Comparison of ENCODE assay signal across 22 cellular contexts in genomic region chr9:131469951-131470350, GRCh38. TPM values are rescaled to one million over a fixed set of nuclear protein-coding genes. Genes with fewer than 3 reads are reported as not detected.
A peak's percentile ranks its signal among the peaks of the same experiment; 100 is the strongest.
DNase-seq lines count a peak whose midpoint lies in the region; ATAC-seq and TF ChIP-seq lines count a peak whose summit lies in the region.
"Had no signal": no experiment of that assay in that cellular context is flagged by ENCODE, and none has a peak within 500 bp of the region (broad histone marks: within the 10 kb centered on the region; RNA-seq: fewer than 3 reads in every experiment).

No MANE protein-coding gene starts in this region.

- H3K4me3 Mint-ChIP-seq in activated naive CD8-positive, alpha-beta T cell treated with anti-CD3 and anti-CD28 coated beads, Interleukin-2, amount 10 ng/mL, durations not matched to agents 7 days and 5 days, result no peak overlapping the region
- no peak overlapping the region for H3K4me3 Mint-ChIP-seq in activated naive CD8-positive, alpha-beta T cell treated with anti-CD3 and anti-CD28 coated beads for 36 hours
- H3K4me3 Mint-ChIP-seq in T-helper 17 cell, result peak overlapping the region; percentile 70
- H3K4me3 Mint-ChIP-seq in glutamatergic neuron (ENCODE audit: unreplicated experiment), result peak overlapping the region; percentile 26
- no peak overlapping the region for H3K4me3 Mint-ChIP-seq in stimulated activated naive B cell treated with anti-CD40 and anti-IgM and Interleukin-4, amounts not matched to agents 10 μg/mL and 1 μg/mL and 100 μg/mL, for 72 hours
- no peak overlapping the region for H3K4me3 Mint-ChIP-seq in activated T-helper 1 cell treated with anti-CD3 and anti-CD28 coated beads, Interleukin-12 subunit alpha, Interleukin-12 subunit beta, Interleukin-2, Interleukin-4 antibody, amounts not matched to agents 30 ng/mL and 10 ng/mL and 1 ng/mL, durations not matched to agents 14 hours and 24 hours and 36 hours

- intact Hi-C loops in activated T-helper 1 cell treated with anti-CD3 and anti-CD28 coated beads, Interleukin-12 subunit alpha, Interleukin-12 subunit beta, Interleukin-2, Interleukin-4 antibody, amounts not matched to agents 30 ng/mL and 10 ng/mL and 1 ng/mL, durations not matched to agents 14 hours and 24 hours and 36 hours (cut with micrococcal nuclease), result no loop called here

- no peaks in the 10 kb centered on the region for H3K9me3 Mint-ChIP-seq in activated naive CD8-positive, alpha-beta T cell treated with anti-CD3 and anti-CD28 coated beads, Interleukin-2, amount 10 ng/mL, durations not matched to agents 7 days and 5 days
- no peaks in the 10 kb centered on the region for H3K9me3 Mint-ChIP-seq in activated naive CD8-positive, alpha-beta T cell treated with anti-CD3 and anti-CD28 coated beads for 36 hours
- peaks cover 15% of the 10 kb centered on the region for H3K9me3 Mint-ChIP-seq in glutamatergic neuron (ENCODE audit: unreplicated experiment)
- H3K9me3 Mint-ChIP-seq in stimulated activated naive B cell treated with anti-CD40 and anti-IgM and Interleukin-4, amounts not matched to agents 10 μg/mL and 1 μg/mL and 100 μg/mL, for 72 hours, result no peaks in the 10 kb centered on the region
- H3K9me3 Mint-ChIP-seq in activated T-helper 1 cell treated with anti-CD3 and anti-CD28 coated beads, Interleukin-12 subunit alpha, Interleukin-12 subunit beta, Interleukin-2, Interleukin-4 antibody, amounts not matched to agents 30 ng/mL and 10 ng/mL and 1 ng/mL, durations not matched to agents 14 hours and 24 hours and 36 hours, result no peaks in the 10 kb centered on the region

- no peak for ATAC-seq in activated naive CD8-positive, alpha-beta T cell treated with anti-CD3 and anti-CD28 coated beads, Interleukin-2, amount 10 ng/mL, durations not matched to agents 7 days and 5 days (ENCODE audit: low read depth)
- ATAC-seq in T-helper 17 cell, result no peak
- no peak for ATAC-seq in stimulated activated naive B cell treated with anti-CD40 and anti-IgM and Interleukin-4, amounts not matched to agents 10 μg/mL and 1 μg/mL and 100 μg/mL, for 72 hours (replicated peaks)

- TF ChIP-seq CTCF in glutamatergic neuron (IDR thresholded peaks at IDR 0.05; ENCODE audit: partially characterized antibody, unreplicated experiment), result no peak

- H3K27me3 Mint-ChIP-seq in activated naive CD8-positive, alpha-beta T cell treated with anti-CD3 and anti-CD28 coated beads, Interleukin-2, amount 10 ng/mL, durations not matched to agents 7 days and 5 days, result no peaks in the 10 kb centered on the region
- H3K27me3 Mint-ChIP-seq in activated naive CD8-positive, alpha-beta T cell treated with anti-CD3 and anti-CD28 coated beads for 36 hours, result no peaks in the 10 kb centered on the region
- H3K27me3 Mint-ChIP-seq in T-helper 17 cell (no peaks in the 10 kb centered on the region), glutamatergic neuron (ENCODE audit: unreplicated experiment) (peaks cover 17% of the 10 kb centered on the region)
- H3K27me3 Mint-ChIP-seq in stimulated activated naive B cell treated with anti-CD40 and anti-IgM and Interleukin-4, amounts not matched to agents 10 μg/mL and 1 μg/mL and 100 μg/mL, for 72 hours, result no peaks in the 10 kb centered on the region
- H3K27me3 Mint-ChIP-seq in activated T-helper 1 cell treated with anti-CD3 and anti-CD28 coated beads, Interleukin-12 subunit alpha, Interleukin-12 subunit beta, Interleukin-2, Interleukin-4 antibody, amounts not matched to agents 30 ng/mL and 10 ng/mL and 1 ng/mL, durations not matched to agents 14 hours and 24 hours and 36 hours (ENCODE audit: insufficient read depth), result no peaks in the 10 kb centered on the region

- POLR2A ChIA-PET in activated naive CD8-positive, alpha-beta T cell treated with anti-CD3 and anti-CD28 coated beads, Interleukin-2, amount 10 ng/mL, durations not matched to agents 7 days and 5 days (lab: Charles Lee), result no interaction called here

- peaks cover 46% of the 10 kb centered on the region for H3K36me3 Mint-ChIP-seq in activated naive CD8-positive, alpha-beta T cell treated with anti-CD3 and anti-CD28 coated beads, Interleukin-2, amount 10 ng/mL, durations not matched to agents 7 days and 5 days
- H3K36me3 Mint-ChIP-seq in activated naive CD8-positive, alpha-beta T cell treated with anti-CD3 and anti-CD28 coated beads for 36 hours, result peaks cover 47% of the 10 kb centered on the region
- peaks cover 14% of the 10 kb centered on the region for H3K36me3 Mint-ChIP-seq in T-helper 17 cell (ENCODE audit: low read depth)
- peaks cover 11% of the 10 kb centered on the region for H3K36me3 Mint-ChIP-seq in glutamatergic neuron (ENCODE audit: unreplicated experiment)
- peaks cover 46 to 67% of the 10 kb centered on the region in 2 donors for H3K36me3 Mint-ChIP-seq in stimulated activated naive B cell treated with anti-CD40 and anti-IgM and Interleukin-4, amounts not matched to agents 10 μg/mL and 1 μg/mL and 100 μg/mL, for 72 hours
- H3K36me3 Mint-ChIP-seq in activated T-helper 1 cell treated with anti-CD3 and anti-CD28 coated beads, Interleukin-12 subunit alpha, Interleukin-12 subunit beta, Interleukin-2, Interleukin-4 antibody, amounts not matched to agents 30 ng/mL and 10 ng/mL and 1 ng/mL, durations not matched to agents 14 hours and 24 hours and 36 hours (ENCODE audit: low read depth), result peaks cover 51% of the 10 kb centered on the region

- peaks cover 2% of the 10 kb centered on the region for H3K4me1 Mint-ChIP-seq in activated naive CD8-positive, alpha-beta T cell treated with anti-CD3 and anti-CD28 coated beads, Interleukin-2, amount 10 ng/mL, durations not matched to agents 7 days and 5 days
- peaks cover 2% of the 10 kb centered on the region for H3K4me1 Mint-ChIP-seq in activated naive CD8-positive, alpha-beta T cell treated with anti-CD3 and anti-CD28 coated beads for 36 hours
- H3K4me1 Mint-ChIP-seq in T-helper 17 cell, result peaks cover 2% of the 10 kb centered on the region
- H3K4me1 Mint-ChIP-seq in glutamatergic neuron (ENCODE audit: low read depth, unreplicated experiment), result peaks cover 12% of the 10 kb centered on the region
- peaks cover 2 to 16% of the 10 kb centered on the region in 2 donors for H3K4me1 Mint-ChIP-seq in stimulated activated naive B cell treated with anti-CD40 and anti-IgM and Interleukin-4, amounts not matched to agents 10 μg/mL and 1 μg/mL and 100 μg/mL, for 72 hours
- no peaks in the 10 kb centered on the region for H3K4me1 Mint-ChIP-seq in activated T-helper 1 cell treated with anti-CD3 and anti-CD28 coated beads, Interleukin-12 subunit alpha, Interleukin-12 subunit beta, Interleukin-2, Interleukin-4 antibody, amounts not matched to agents 30 ng/mL and 10 ng/mL and 1 ng/mL, durations not matched to agents 14 hours and 24 hours and 36 hours (ENCODE audit: low read depth)

- H3K9me3 ChIP-seq in T-helper 17 cell (ENCODE audit: control insufficient read depth, low read length, poor library complexity, severe bottlenecking), result no peaks in the 10 kb centered on the region
- H3K9me3 ChIP-seq: ovary, right atrium auricular region, tibial artery had no signal

- DNase-seq in activated naive CD8-positive, alpha-beta T cell treated with anti-CD3 and anti-CD28 coated beads, Interleukin-2, amount 10 ng/mL, durations not matched to agents 7 days and 5 days, result peak; percentile 11
- DNase-seq in activated naive CD8-positive, alpha-beta T cell treated with anti-CD3 and anti-CD28 coated beads for 36 hours, result no peak
- no peak for DNase-seq in T-helper 17 cell
- no peak for DNase-seq in glutamatergic neuron
- DNase-seq in stimulated activated naive B cell treated with anti-CD40 and anti-IgM and Interleukin-4, amounts not matched to agents 10 μg/mL and 1 μg/mL and 100 μg/mL, for 72 hours, result no peak
- no peak for DNase-seq in SIG-M5 (lab: John Stamatoyannopoulos, UW)
- no peak for DNase-seq in activated T-helper 1 cell treated with anti-CD3 and anti-CD28 coated beads, Interleukin-12 subunit alpha, Interleukin-12 subunit beta, Interleukin-2, Interleukin-4 antibody, amounts not matched to agents 30 ng/mL and 10 ng/mL and 1 ng/mL, durations not matched to agents 14 hours and 24 hours and 36 hours (ENCODE audit: low spot score)
- DNase-seq: activated CD4-positive, alpha-beta T cell treated with anti-CD3 and anti-CD28 coated beads, Interleukin-2, amount 50 U/mL, for 1 hour; activated naive CD4-positive, alpha-beta T cell treated with Interleukin-2 at 50 U/mL for 16 hours; activated T-cell treated with anti-CD3 and anti-CD28 coated beads for 4 hours; cerebellar nuclear complex; effector CD4-positive, alpha-beta T cell; foreskin fibroblast; mammary epithelial cell; NCI-H2029 treated with DMSO at 0.1 percent for 48 hours; NCI-H2227 treated with DMSO at 0.1 percent for 48 hours; stimulated activated CD4-positive, alpha-beta T cell treated with anti-CD3 and anti-CD28 coated beads, Interleukin-4, amount 100 ng/mL, for 24 hours; stimulated activated naive CD4-positive, alpha-beta T cell treated with Interleukin-2 at 50 U/mL for 16 hours; T-helper 1 cell had no signal

- peak overlapping the region; percentile 43 for H3K27ac Mint-ChIP-seq in activated naive CD8-positive, alpha-beta T cell treated with anti-CD3 and anti-CD28 coated beads, Interleukin-2, amount 10 ng/mL, durations not matched to agents 7 days and 5 days
- H3K27ac Mint-ChIP-seq in activated naive CD8-positive, alpha-beta T cell treated with anti-CD3 and anti-CD28 coated beads for 36 hours, result no peak overlapping the region
- H3K27ac Mint-ChIP-seq in T-helper 17 cell, result peak overlapping the region; percentile 62
- peak overlapping the region; percentile 62 for H3K27ac Mint-ChIP-seq in glutamatergic neuron (ENCODE audit: unreplicated experiment)
- H3K27ac Mint-ChIP-seq in stimulated activated naive B cell treated with anti-CD40 and anti-IgM and Interleukin-4, amounts not matched to agents 10 μg/mL and 1 μg/mL and 100 μg/mL, for 72 hours, result peak overlapping the region; percentile 15
- no peak overlapping the region for H3K27ac Mint-ChIP-seq in activated T-helper 1 cell treated with anti-CD3 and anti-CD28 coated beads, Interleukin-12 subunit alpha, Interleukin-12 subunit beta, Interleukin-2, Interleukin-4 antibody, amounts not matched to agents 30 ng/mL and 10 ng/mL and 1 ng/mL, durations not matched to agents 14 hours and 24 hours and 36 hours

RNA-seq across cellular contexts. Expression of gene POMT1, which starts 32.8 kb away (rescaled TPM):
- total RNA-seq in activated naive CD8-positive, alpha-beta T cell treated with anti-CD3 and anti-CD28 coated beads, Interleukin-2, amount 10 ng/mL, durations not matched to agents 7 days and 5 days, result 10 to 100 TPM; 44.0 to 51.4 TPM
- 10 to 100 TPM; 19.4 to 21.5 TPM for total RNA-seq in activated naive CD8-positive, alpha-beta T cell treated with anti-CD3 and anti-CD28 coated beads for 36 hours
- total RNA-seq in T-helper 17 cell (10 to 100 TPM; 50.0 to 54.0 TPM), glutamatergic neuron (ENCODE audit: unreplicated experiment) (108 TPM)
- 39.1 and 39.3 TPM in 2 replicates for total RNA-seq in activated T-helper 1 cell treated with anti-CD3 and anti-CD28 coated beads, Interleukin-12 subunit alpha, Interleukin-12 subunit beta, Interleukin-2, Interleukin-4 antibody, amounts not matched to agents 30 ng/mL and 10 ng/mL and 1 ng/mL, durations not matched to agents 14 hours and 24 hours and 36 hours

Comparison
In these comparisons a context has a peak if more than half of its experiments do, and no peak if none do; other contexts are left out.
1. H3K27ac Mint-ChIP-seq: peak in activated naive CD8-positive, alpha-beta T cell treated with anti-CD3 and anti-CD28 coated beads, Interleukin-2, amount 10 ng/mL, durations not matched to agents 7 days and 5 days (single experiment), T-helper 17 cell (single experiment), glutamatergic neuron (single experiment) and stimulated activated naive B cell treated with anti-CD40 and anti-IgM and Interleukin-4, amounts not matched to agents 10 μg/mL and 1 μg/mL and 100 μg/mL, for 72 hours (single experiment); none in activated naive CD8-positive, alpha-beta T cell treated with anti-CD3 and anti-CD28 coated beads for 36 hours (single experiment) and activated T-helper 1 cell treated with anti-CD3 and anti-CD28 coated beads, Interleukin-12 subunit alpha, Interleukin-12 subunit beta, Interleukin-2, Interleukin-4 antibody, amounts not matched to agents 30 ng/mL and 10 ng/mL and 1 ng/mL, durations not matched to agents 14 hours and 24 hours and 36 hours (single experiment).
2. H3K4me3 Mint-ChIP-seq: peak in T-helper 17 cell (single experiment) and glutamatergic neuron (single experiment); none in activated naive CD8-positive, alpha-beta T cell treated with anti-CD3 and anti-CD28 coated beads, Interleukin-2, amount 10 ng/mL, durations not matched to agents 7 days and 5 days (single experiment), activated naive CD8-positive, alpha-beta T cell treated with anti-CD3 and anti-CD28 coated beads for 36 hours (single experiment), stimulated activated naive B cell treated with anti-CD40 and anti-IgM and Interleukin-4, amounts not matched to agents 10 μg/mL and 1 μg/mL and 100 μg/mL, for 72 hours (0 of 2) and activated T-helper 1 cell treated with anti-CD3 and anti-CD28 coated beads, Interleukin-12 subunit alpha, Interleukin-12 subunit beta, Interleukin-2, Interleukin-4 antibody, amounts not matched to agents 30 ng/mL and 10 ng/mL and 1 ng/mL, durations not matched to agents 14 hours and 24 hours and 36 hours (single experiment).